In the genomic region with DNA sequence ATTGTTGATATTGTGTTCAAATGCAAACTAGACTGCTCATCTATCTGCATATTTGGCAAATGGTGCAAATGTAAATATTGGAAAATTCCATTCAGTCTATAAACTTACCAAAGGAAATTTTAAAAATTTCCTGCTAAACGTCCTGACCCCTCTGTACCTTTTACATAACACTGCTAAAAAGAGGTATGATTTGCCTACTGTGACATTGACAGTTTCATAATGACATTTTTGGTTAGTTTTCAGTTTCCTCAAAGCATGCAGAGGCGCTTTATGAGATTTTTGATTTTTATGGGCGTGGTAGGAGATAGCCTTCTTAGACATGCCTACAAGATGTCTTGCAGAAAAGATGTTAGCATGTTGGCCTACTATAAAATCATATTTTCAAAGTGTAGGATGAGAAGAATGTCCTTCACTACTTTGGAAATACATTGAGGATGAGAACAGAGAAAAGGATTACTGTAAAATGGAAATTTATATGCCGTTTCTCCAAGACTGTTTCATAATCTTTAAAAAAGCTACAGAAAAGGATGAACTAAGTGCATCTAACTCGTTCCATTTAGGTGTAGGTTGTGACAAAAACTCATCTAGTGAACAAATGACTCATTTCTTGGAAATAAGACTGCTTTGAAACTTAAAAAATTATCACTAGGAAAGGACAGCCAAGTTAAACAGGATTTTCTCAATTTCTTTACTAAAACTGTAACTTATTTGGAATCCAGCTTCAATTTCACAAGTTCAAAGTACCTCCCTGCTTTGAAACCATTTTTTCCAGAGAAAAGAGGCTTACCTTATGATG, we compare ENCODE assay signal across 1 cellular context.
TF ChIP-seq lines count a peak whose summit lies in the region.

No MANE protein-coding gene starts in this region.

TF ChIP-seq in GM12878, 131 proteins besides CTCF, POLR2A, EP300 and RAD21 (continued from another document and continues in another):
- TF ChIP-seq MEF2A (IDR thresholded peaks at IDR 0.05; ENCODE audit: insufficient read depth, low read depth, low read length) (peak; percentile 71; the same call in 1 of the 2 replicates), E2F8 (IDR thresholded peaks at IDR 0.05; ENCODE audit: low read depth, partially characterized antibody) (no peak), JUNB (IDR thresholded peaks at IDR 0.05) (peak; percentile 84), BCL11A (IDR thresholded peaks at IDR 0.05; ENCODE audit: low read depth, low read length) (no peak), TARDBP (IDR thresholded peaks at IDR 0.05; ENCODE audit: borderline replicate concordance) (no peak), TAF1 (IDR thresholded peaks at IDR 0.05; ENCODE audit: borderline replicate concordance, low read depth, low read length) (no peak), JUND (IDR thresholded peaks at IDR 0.05; ENCODE audit: low read depth, low read length) (no peak), WRNIP1 (IDR thresholded peaks at IDR 0.05; ENCODE audit: borderline replicate concordance, low read depth, low read length) (no peak), LARP7 (IDR thresholded peaks at IDR 0.05) (no peak), ATF3 (IDR thresholded peaks at IDR 0.05; ENCODE audit: borderline replicate concordance, extremely low read depth, low read depth, low read length) (no peak), FOXK2 (IDR thresholded peaks at IDR 0.05) (no peak), SREBF1 (IDR thresholded peaks at IDR 0.05; ENCODE audit: low read length) (no peak), PKNOX1 (IDR thresholded peaks at IDR 0.05) (peak; percentile 74), SIX5 (IDR thresholded peaks at IDR 0.05; ENCODE audit: low read depth, low read length, severe bottlenecking) (no peak), ZNF622 (IDR thresholded peaks at IDR 0.05) (no peak), SMAD5 (IDR thresholded peaks at IDR 0.05; ENCODE audit: low read depth) (no peak), STAT3 (IDR thresholded peaks at IDR 0.05; ENCODE audit: low read depth, low read length) (no peak), SPI1 (IDR thresholded peaks at IDR 0.05; ENCODE audit: borderline replicate concordance, insufficient read depth, low read depth, low read length) (no peak), CEBPB (IDR thresholded peaks at IDR 0.05; ENCODE audit: borderline replicate concordance in 1 of 2, low read depth in 2 of 2, low read length in 2 of 2) (no peak), PRDM15 (CRISPR knock-in tag; IDR thresholded peaks at IDR 0.05) (no peak), KDM1A (IDR thresholded peaks at IDR 0.05; ENCODE audit: borderline replicate concordance) (no peak), IRF4 (IDR thresholded peaks at IDR 0.05; ENCODE audit: low read depth, low read length) (no peak), ETV6 (conservative IDR thresholded peaks at IDR 0.05 in 1 of 2, IDR thresholded peaks at IDR 0.05 in 1 of 2; ENCODE audit: borderline replicate concordance in 1 of 2, low read depth in 1 of 2) (peak in 1 of 2 experiments; percentile 28; a peak in 1 of 4 replicates), SUZ12 (IDR thresholded peaks at IDR 0.05; ENCODE audit: unreplicated experiment) (no peak), EZH2 (IDR thresholded peaks at IDR 0.05; ENCODE audit: borderline replicate concordance, control insufficient read depth, low read depth, low read length) (no peak), CHD4 (IDR thresholded peaks at IDR 0.05) (no peak), ELK1 (IDR thresholded peaks at IDR 0.05; ENCODE audit: low read depth, low read length) (no peak), TCF7 (IDR thresholded peaks at IDR 0.05; ENCODE audit: borderline replicate concordance) (0 out of 2 replicates have a peak, but pooled peaks have one; percentile 24), SRF (IDR thresholded peaks at IDR 0.05; ENCODE audit: low read depth in 2 of 2, low read length in 2 of 2) (peak in 1 of 2 experiments; percentile 13; a peak in 1 of 4 replicates), RFX5 (IDR thresholded peaks at IDR 0.05; ENCODE audit: low read depth, low read length) (no peak), ZBTB11 (CRISPR knock-in tag; IDR thresholded peaks at IDR 0.05) (no peak), YBX1 (IDR thresholded peaks at IDR 0.05) (no peak), ZNF207 (IDR thresholded peaks at IDR 0.05; ENCODE audit: borderline replicate concordance) (no peak), ATF7 (IDR thresholded peaks at IDR 0.05; ENCODE audit: low read depth) (peak; percentile 26; the same call in 1 of the 2 replicates), SP1 (IDR thresholded peaks at IDR 0.05; ENCODE audit: low read depth, low read length) (no peak)
- TF ChIP-seq, protein P1, sequence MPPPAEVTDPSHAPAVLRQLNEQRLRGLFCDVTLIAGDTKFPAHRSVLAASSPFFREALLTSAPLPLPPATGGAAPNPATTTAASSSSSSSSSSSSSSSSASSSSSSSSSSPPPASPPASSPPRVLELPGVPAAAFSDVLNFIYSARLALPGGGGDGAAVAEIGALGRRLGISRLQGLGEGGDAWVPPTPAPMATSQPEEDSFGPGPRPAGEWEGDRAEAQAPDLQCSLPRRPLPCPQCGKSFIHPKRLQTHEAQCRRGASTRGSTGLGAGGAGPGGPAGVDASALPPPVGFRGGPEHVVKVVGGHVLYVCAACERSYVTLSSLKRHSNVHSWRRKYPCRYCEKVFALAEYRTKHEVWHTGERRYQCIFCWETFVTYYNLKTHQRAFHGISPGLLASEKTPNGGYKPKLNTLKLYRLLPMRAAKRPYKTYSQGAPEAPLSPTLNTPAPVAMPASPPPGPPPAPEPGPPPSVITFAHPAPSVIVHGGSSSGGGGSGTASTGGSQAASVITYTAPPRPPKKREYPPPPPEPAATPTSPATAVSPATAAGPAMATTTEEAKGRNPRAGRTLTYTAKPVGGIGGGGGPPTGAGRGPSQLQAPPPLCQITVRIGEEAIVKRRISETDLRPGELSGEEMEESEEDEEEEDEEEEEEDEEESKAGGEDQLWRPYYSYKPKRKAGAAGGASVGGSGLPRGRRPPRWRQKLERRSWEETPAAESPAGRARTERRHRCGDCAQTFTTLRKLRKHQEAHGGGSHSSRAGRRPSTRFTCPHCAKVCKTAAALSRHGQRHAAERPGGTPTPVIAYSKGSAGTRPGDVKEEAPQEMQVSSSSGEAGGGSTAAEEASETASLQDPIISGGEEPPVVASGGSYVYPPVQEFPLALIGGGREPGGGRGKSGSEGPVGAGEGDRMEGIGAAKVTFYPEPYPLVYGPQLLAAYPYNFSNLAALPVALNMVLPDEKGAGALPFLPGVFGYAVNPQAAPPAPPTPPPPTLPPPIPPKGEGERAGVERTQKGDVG (CRISPR knock-in tag; IDR thresholded peaks at IDR 0.05) = no peak
- TF ChIP-seq, protein P2, sequence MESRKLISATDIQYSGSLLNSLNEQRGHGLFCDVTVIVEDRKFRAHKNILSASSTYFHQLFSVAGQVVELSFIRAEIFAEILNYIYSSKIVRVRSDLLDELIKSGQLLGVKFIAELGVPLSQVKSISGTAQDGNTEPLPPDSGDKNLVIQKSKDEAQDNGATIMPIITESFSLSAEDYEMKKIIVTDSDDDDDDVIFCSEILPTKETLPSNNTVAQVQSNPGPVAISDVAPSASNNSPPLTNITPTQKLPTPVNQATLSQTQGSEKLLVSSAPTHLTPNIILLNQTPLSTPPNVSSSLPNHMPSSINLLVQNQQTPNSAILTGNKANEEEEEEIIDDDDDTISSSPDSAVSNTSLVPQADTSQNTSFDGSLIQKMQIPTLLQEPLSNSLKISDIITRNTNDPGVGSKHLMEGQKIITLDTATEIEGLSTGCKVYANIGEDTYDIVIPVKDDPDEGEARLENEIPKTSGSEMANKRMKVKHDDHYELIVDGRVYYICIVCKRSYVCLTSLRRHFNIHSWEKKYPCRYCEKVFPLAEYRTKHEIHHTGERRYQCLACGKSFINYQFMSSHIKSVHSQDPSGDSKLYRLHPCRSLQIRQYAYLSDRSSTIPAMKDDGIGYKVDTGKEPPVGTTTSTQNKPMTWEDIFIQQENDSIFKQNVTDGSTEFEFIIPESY (IDR thresholded peaks at IDR 0.05) = no peak
